Comparison of ENCODE assay signal across 1 cellular context in the genomic region with DNA sequence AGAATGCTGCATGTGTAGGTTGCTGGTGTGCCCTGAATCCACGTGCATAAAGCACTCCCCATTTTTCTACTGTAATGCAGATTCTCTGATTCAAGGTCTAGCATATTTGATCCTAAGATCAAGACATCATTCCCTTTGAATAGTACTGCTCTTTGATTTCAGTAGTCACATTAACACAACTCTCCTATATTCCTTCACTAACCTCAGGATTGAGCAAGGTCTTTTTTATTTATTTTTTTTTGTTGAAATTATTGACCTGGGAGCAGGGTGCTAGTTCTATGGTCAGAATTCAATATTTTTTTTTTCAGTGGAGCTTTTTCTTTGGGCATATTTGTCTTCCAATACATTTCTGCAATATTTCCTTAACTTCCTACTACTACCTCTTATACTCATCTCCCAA.
TF ChIP-seq lines count a peak whose summit lies in the region.

No MANE protein-coding gene starts in this region.

TF ChIP-seq in HepG2, 621 proteins besides CTCF, POLR2A, EP300 and RAD21 (continued from another document):
- TF ChIP-seq, protein P1, sequence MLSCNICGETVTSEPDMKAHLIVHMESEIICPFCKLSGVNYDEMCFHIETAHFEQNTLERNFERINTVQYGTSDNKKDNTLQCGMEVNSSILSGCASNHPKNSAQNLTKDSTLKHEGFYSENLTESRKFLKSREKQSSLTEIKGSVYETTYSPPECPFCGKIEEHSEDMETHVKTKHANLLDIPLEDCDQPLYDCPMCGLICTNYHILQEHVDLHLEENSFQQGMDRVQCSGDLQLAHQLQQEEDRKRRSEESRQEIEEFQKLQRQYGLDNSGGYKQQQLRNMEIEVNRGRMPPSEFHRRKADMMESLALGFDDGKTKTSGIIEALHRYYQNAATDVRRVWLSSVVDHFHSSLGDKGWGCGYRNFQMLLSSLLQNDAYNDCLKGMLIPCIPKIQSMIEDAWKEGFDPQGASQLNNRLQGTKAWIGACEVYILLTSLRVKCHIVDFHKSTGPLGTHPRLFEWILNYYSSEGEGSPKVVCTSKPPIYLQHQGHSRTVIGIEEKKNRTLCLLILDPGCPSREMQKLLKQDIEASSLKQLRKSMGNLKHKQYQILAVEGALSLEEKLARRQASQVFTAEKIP (CRISPR knock-in tag; IDR thresholded peaks at IDR 0.05; ENCODE audit: borderline replicate concordance): no peak
- no peak for TF ChIP-seq MAF1 (CRISPR knock-in tag; IDR thresholded peaks at IDR 0.05; ENCODE audit: borderline replicate concordance)
- no peak for TF ChIP-seq ZFP62 (CRISPR knock-in tag; IDR thresholded peaks at IDR 0.05)
- TF ChIP-seq RARA (CRISPR knock-in tag; IDR thresholded peaks at IDR 0.05): no peak
- TF ChIP-seq, protein P2, sequence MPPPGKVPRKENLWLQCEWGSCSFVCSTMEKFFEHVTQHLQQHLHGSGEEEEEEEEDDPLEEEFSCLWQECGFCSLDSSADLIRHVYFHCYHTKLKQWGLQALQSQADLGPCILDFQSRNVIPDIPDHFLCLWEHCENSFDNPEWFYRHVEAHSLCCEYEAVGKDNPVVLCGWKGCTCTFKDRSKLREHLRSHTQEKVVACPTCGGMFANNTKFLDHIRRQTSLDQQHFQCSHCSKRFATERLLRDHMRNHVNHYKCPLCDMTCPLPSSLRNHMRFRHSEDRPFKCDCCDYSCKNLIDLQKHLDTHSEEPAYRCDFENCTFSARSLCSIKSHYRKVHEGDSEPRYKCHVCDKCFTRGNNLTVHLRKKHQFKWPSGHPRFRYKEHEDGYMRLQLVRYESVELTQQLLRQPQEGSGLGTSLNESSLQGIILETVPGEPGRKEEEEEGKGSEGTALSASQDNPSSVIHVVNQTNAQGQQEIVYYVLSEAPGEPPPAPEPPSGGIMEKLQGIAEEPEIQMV (CRISPR knock-in tag; IDR thresholded peaks at IDR 0.05; ENCODE audit: low read depth): no peak
